23 cellular contexts compared by ENCODE assay signal in the genomic region with DNA sequence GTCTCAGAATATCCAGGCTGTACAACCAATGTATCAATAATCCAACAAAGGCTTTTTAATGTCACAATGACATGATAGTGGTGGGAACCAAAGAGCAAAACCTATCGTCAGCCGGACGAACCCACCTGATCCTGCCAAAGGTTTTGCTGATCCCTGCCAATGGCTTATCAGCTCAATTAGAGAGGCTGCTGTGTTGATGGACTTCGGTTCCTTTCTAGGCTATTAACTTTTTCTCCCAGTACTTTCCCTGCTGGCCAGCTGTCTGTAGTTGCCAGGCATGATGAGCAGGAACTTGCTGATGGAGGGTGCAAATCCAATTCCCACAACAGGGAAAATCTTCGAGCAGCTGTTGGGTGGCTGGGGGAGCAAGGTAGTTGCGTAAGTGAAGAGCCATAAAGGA. TPM values are rescaled to one million over a fixed set of nuclear protein-coding genes. Genes with fewer than 3 reads are reported as not detected.
DNase-seq lines count a peak whose midpoint lies in the region; ATAC-seq, FAIRE-seq and TF ChIP-seq lines count a peak whose summit lies in the region.
"Had no signal": no experiment of that assay in that cellular context is flagged by ENCODE, and none has a peak within 500 bp of the region (broad histone marks: within the 10 kb centered on the region; RNA-seq: fewer than 3 reads in every experiment).

No MANE protein-coding gene starts in this region.

- H3K4me3 ChIP-seq in liver (ENCODE audit: low read depth in 1 of 3, low read length in 3 of 3) (no peak overlapping the region), HepG2 (replicated peaks in 1 of 3; ENCODE audit: insufficient read depth in 1 of 3, low read depth in 2 of 3, low read length in 3 of 3) (no peak overlapping the region), left ventricle myocardium inferior (peak overlapping the region; percentile 71), psoas muscle (peak overlapping the region; percentile 69), esophagus muscularis mucosa (no peak overlapping the region), thyroid gland (replicated peaks in 1 of 3) (no peak overlapping the region)
- H3K4me3 ChIP-seq: BLaER1 treated with 17β-estradiol and CSF1 and Interleukin-3, amounts not matched to agents 10 nM and 100 nM; SJSA1 had no signal

- no peaks in the 10 kb centered on the region for H3K9me3 ChIP-seq in liver (ENCODE audit: control insufficient read depth in 4 of 4, low read length in 3 of 4)
- no peaks in the 10 kb centered on the region for H3K9me3 ChIP-seq in HepG2 (ENCODE audit: low read length)
- no peaks in the 10 kb centered on the region for H3K9me3 ChIP-seq in left ventricle myocardium inferior (replicated peaks)
- H3K9me3 ChIP-seq in psoas muscle, result no peaks in the 10 kb centered on the region
- H3K9me3 ChIP-seq in esophagus muscularis mucosa, result no peaks in the 10 kb centered on the region
- H3K9me3 ChIP-seq in thyroid gland, result no peaks in the 10 kb centered on the region
- H3K9me3 ChIP-seq: BLaER1 treated with 17β-estradiol and CSF1 and Interleukin-3, amounts not matched to agents 10 nM and 100 nM; SJSA1 had no signal

- TF ChIP-seq RAD21 in liver (IDR thresholded peaks at IDR 0.05) (no peak), HepG2 (CRISPR knock-in tag; IDR thresholded peaks at IDR 0.05) (no peak)

- DNase-seq in HepG2 (ENCODE audit: low spot score) (no peak), left ventricle myocardium inferior (no peak), psoas muscle (no peak), esophagus muscularis mucosa (ENCODE audit: extremely low spot score) (no peak), NCI-H2081 (lab: John Stamatoyannopoulos, UW) (no peak), thyroid gland (no peak)
- DNase-seq: CD4-positive, alpha-beta T cell; NCI-H1048; NCI-H1417; NCI-H1694; NCI-H2029 treated with DMSO at 0.1 percent for 48 hours; NCI-H2227 treated with DMSO at 0.1 percent for 48 hours; NCI-H510A had no signal

- H3K27me3 ChIP-seq in liver (ENCODE audit: control insufficient read depth in 4 of 4, insufficient read depth in 4 of 4, low read length in 3 of 4) (no peaks in the 10 kb centered on the region), HepG2 (ENCODE audit: control insufficient read depth in 1 of 2, insufficient read depth in 2 of 2, low read length in 2 of 2) (no peaks in the 10 kb centered on the region; a peak in 1 of 5 replicates), left ventricle myocardium inferior (ENCODE audit: low read depth) (no peaks in the 10 kb centered on the region), psoas muscle (ENCODE audit: insufficient read depth in 3 of 3, low read length in 2 of 3) (no peaks in the 10 kb centered on the region), esophagus muscularis mucosa (no peaks in the 10 kb centered on the region), thyroid gland (no peaks in the 10 kb centered on the region)
- H3K27me3 ChIP-seq: BLaER1 treated with 17β-estradiol and CSF1 and Interleukin-3, amounts not matched to agents 10 nM and 100 nM; SJSA1 had no signal

- CTCF ChIA-PET in HepG2 (lab: Yijun Ruan, JAX; ENCODE audit: low intra/inter-chr PET ratio, low total read pairs), result no interaction called here

- H3K9ac ChIP-seq in liver (ENCODE audit: low read depth in 1 of 2, low read length in 2 of 2), result no peak overlapping the region
- H3K9ac ChIP-seq in HepG2 (ENCODE audit: insufficient read depth, low read depth, low read length), result no peak overlapping the region
- H3K9ac ChIP-seq: BLaER1 treated with 17β-estradiol and CSF1 and Interleukin-3, amounts not matched to agents 10 nM and 100 nM had no signal

- TF ChIP-seq EP300 in HepG2 (IDR thresholded peaks at IDR 0.05; ENCODE audit: low read depth in 2 of 2, low read length in 2 of 2) (no peak), HepG2 (CRISPR knock-in tag; IDR thresholded peaks at IDR 0.05; ENCODE audit: borderline replicate concordance) (no peak), esophagus muscularis mucosa (IDR thresholded peaks at IDR 0.05) (no peak)

- TF ChIP-seq POLR2A in HepG2 (IDR thresholded peaks at IDR 0.05; ENCODE audit: insufficient read depth in 1 of 2, low read depth in 2 of 2, low read length in 2 of 2), result no peak
- no peak for TF ChIP-seq POLR2A in esophagus muscularis mucosa (IDR thresholded peaks at IDR 0.05; ENCODE audit: low read depth)
- no peak for TF ChIP-seq POLR2A in thyroid gland (IDR thresholded peaks at IDR 0.05)

- no peak overlapping the region for H3K27ac ChIP-seq in liver (ENCODE audit: low read depth in 1 of 2, low read length in 2 of 2)
- H3K27ac ChIP-seq in HepG2 (ENCODE audit: extremely low read length, insufficient read depth, low read length), result no peak overlapping the region
- H3K27ac ChIP-seq in left ventricle myocardium inferior (replicated peaks), result peak overlapping the region; percentile 93
- peak overlapping the region; percentile 89 for H3K27ac ChIP-seq in psoas muscle
- H3K27ac ChIP-seq in esophagus muscularis mucosa (replicated peaks in 1 of 4), result no peak overlapping the region
- no peak overlapping the region for H3K27ac ChIP-seq in thyroid gland
- H3K27ac ChIP-seq: BLaER1 treated with 17β-estradiol and CSF1 and Interleukin-3, amounts not matched to agents 10 nM and 100 nM; HL-60; SJSA1 had no signal

- H3K79me2 ChIP-seq in HepG2 (ENCODE audit: insufficient read depth, low read length), result no peaks in the 10 kb centered on the region

- H3K4me2 ChIP-seq in HepG2 (ENCODE audit: low read depth, low read length), result no peak overlapping the region
- H3K4me2 ChIP-seq: BLaER1 treated with 17β-estradiol and CSF1 and Interleukin-3, amounts not matched to agents 10 nM and 100 nM had no signal

- FAIRE-seq in HepG2 (lab: Jason Lieb, UNC), result no peak
- FAIRE-seq: A204.1, D721Med, GM19239, H54, RCC 7860 had no signal

- POLR2A ChIA-PET in HepG2 (lab: Yijun Ruan, JAX), result no interaction called here

- WGBS in liver, result 47% methylated on average over 6 of the region's 6 CpGs
- 33% methylated on average over 6 of the region's 6 CpGs for WGBS in HepG2 (ENCODE audit: low lambda C conversion rate)
- 26 to 42% (median 29%) methylated on average over 6 of the region's 6 CpGs for WGBS in psoas muscle, 3 donors
- 94% methylated on average over 6 of the region's 6 CpGs for WGBS in esophagus muscularis mucosa
- 81 to 83% methylated on average over 6 of the region's 6 CpGs for WGBS in thyroid gland, 2 donors

- ATAC-seq in HepG2, result no peak
- no peak for ATAC-seq in psoas muscle

- TF ChIP-seq CTCF in liver (IDR thresholded peaks at IDR 0.05; ENCODE audit: low read depth, low read length, missing input control) (no peak), HepG2 (CRISPR knock-in tag; IDR thresholded peaks at IDR 0.05) (no peak), left ventricle myocardium inferior (IDR thresholded peaks at IDR 0.05; ENCODE audit: borderline replicate concordance) (no peak), psoas muscle (IDR thresholded peaks at IDR 0.05) (no peak), esophagus muscularis mucosa (IDR thresholded peaks at IDR 0.05) (no peak), thyroid gland (IDR thresholded peaks at IDR 0.05) (no peak)

- no peaks in the 10 kb centered on the region for H4K20me1 ChIP-seq in HepG2 (ENCODE audit: insufficient read depth, low read length)
- H4K20me1 ChIP-seq: BLaER1 treated with 17β-estradiol and CSF1 and Interleukin-3, amounts not matched to agents 10 nM and 100 nM had no signal

- peaks cover 2 to 13% (median 11%) of the 10 kb centered on the region in 4 donors for H3K4me1 ChIP-seq in liver (ENCODE audit: control insufficient read depth in 4 of 4, insufficient read depth in 4 of 4, low read length in 3 of 4)
- H3K4me1 ChIP-seq in HepG2 (ENCODE audit: insufficient read depth, low read length), result no peaks in the 10 kb centered on the region
- peaks cover 40% of the 10 kb centered on the region for H3K4me1 ChIP-seq in left ventricle myocardium inferior
- H3K4me1 ChIP-seq in psoas muscle, result peaks cover 16% of the 10 kb centered on the region
- no peaks in the 10 kb centered on the region for H3K4me1 ChIP-seq in esophagus muscularis mucosa
- no peaks in the 10 kb centered on the region for H3K4me1 ChIP-seq in thyroid gland
- H3K4me1 ChIP-seq: SJSA1 had no signal

- in situ Hi-C loops in HepG2 (cut with HindIII; ENCODE audit: extremely low pct_ligation_motif_present, low pct_unique_long_range_greater_than_20kb), result no loop called here

- intact Hi-C loops in HepG2 (cut with micrococcal nuclease; ENCODE audit: unreplicated experiment) (no loop called here), left ventricle myocardium inferior (cut with micrococcal nuclease) (no loop called here), psoas muscle (cut with DNase I) (no loop called here), esophagus muscularis mucosa (cut with DNase I) (no loop called here), thyroid gland (cut with DNase I) (no loop called here)

- H3K36me3 ChIP-seq in liver (ENCODE audit: control insufficient read depth in 4 of 4, insufficient read depth in 3 of 4, low read depth in 1 of 4, low read length in 3 of 4) (no peaks in the 10 kb centered on the region), HepG2 (replicated peaks in 1 of 2; ENCODE audit: control insufficient read depth in 1 of 2, insufficient read depth in 2 of 2, low read length in 2 of 2) (no peaks in the 10 kb centered on the region), left ventricle myocardium inferior (peaks cover 14% of the 10 kb centered on the region), psoas muscle (ENCODE audit: insufficient read depth in 1 of 2, low read depth in 1 of 2) (peaks cover 0 to 52% of the 10 kb centered on the region in 2 donors), esophagus muscularis mucosa (peaks cover 0 to 40% (median 0%) of the 10 kb centered on the region in 4 donors), thyroid gland (no peaks in the 10 kb centered on the region)
- H3K36me3 ChIP-seq: BLaER1 treated with 17β-estradiol and CSF1 and Interleukin-3, amounts not matched to agents 10 nM and 100 nM; SJSA1 had no signal

- no peak overlapping the region for H2AFZ ChIP-seq in HepG2 (ENCODE audit: low read length)

- BruUV-seq in HepG2 (replicated peaks; lab: Mats Ljungman, UMichigan), result no TSS peak

RNA-seq across cellular contexts. Expression of a gene that starts 2.4 kb away (rescaled TPM):
- total RNA-seq in liver (not detected), HepG2 (2016; rRNA removed; fragmentation: Illumina TruSeq; extraction: Trizol) (not detected in 2 replicates), left ventricle myocardium inferior (888 TPM), psoas muscle (1,000 to 10,000 TPM in 1 of 4 donors, 100 to 1,000 TPM in 3; 383 to 1,114 (median 640) TPM), esophagus muscularis mucosa (not detected), thyroid gland (not detected)
- polyA plus RNA-seq in liver (not detected), HepG2 (2011; rRNA removed) (not detected in 2 replicates), psoas muscle (100 to 1,000 TPM in 2 of 3 donors, 1 to 10 TPM in 1; 6.9 to 341 (median 259) TPM)
- not detected in 2 replicates for total RNA-seq in HepG2 (2016; cell fraction: cytosol; rRNA removed; fragmentation: Illumina TruSeq; extraction: Trizol; ENCODE audit: low read depth)
- not detected in 2 replicates for total RNA-seq in HepG2 (2016; cell fraction: insoluble cytoplasmic fraction; rRNA removed; fragmentation: Illumina TruSeq; extraction: Trizol)
- total RNA-seq in HepG2 (2016; cell fraction: membrane; rRNA removed; fragmentation: Illumina TruSeq; extraction: Trizol), result not detected in 2 replicates
- total RNA-seq in HepG2 (2016; cell fraction: nucleus; rRNA removed; fragmentation: Illumina TruSeq; extraction: Trizol), result not detected in 2 replicates
- not detected in 2 replicates for polyA plus RNA-seq in HepG2 (2011; cell fraction: cytosol; rRNA removed)
- polyA plus RNA-seq in HepG2 (2011; cell fraction: nucleus; rRNA removed), result not detected in 2 replicates
- polyA plus RNA-seq in HepG2 (2012), result not detected in 2 replicates
- polyA plus RNA-seq in HepG2 (2016; cell fraction: cytosol; fragmentation: Illumina TruSeq; extraction: Trizol; ENCODE audit: low read depth), result not detected in 2 replicates
- polyA plus RNA-seq in HepG2 (2016; cell fraction: insoluble cytoplasmic fraction; fragmentation: Illumina TruSeq; extraction: Trizol; ENCODE audit: low read depth), result not detected in 2 replicates
- polyA plus RNA-seq in HepG2 (2016; cell fraction: membrane; fragmentation: Illumina TruSeq; extraction: Trizol; ENCODE audit: low read depth), result not detected in 2 replicates
- polyA plus RNA-seq in HepG2 (2016; cell fraction: nucleus; fragmentation: Illumina TruSeq; extraction: Trizol; ENCODE audit: insufficient read depth, low read depth), result not detected in 2 replicates
- not detected in 2 replicates for polyA minus RNA-seq in HepG2 (2011; rRNA and poly(A)+ RNA removed; ENCODE audit: low replicate concordance)
- polyA minus RNA-seq in HepG2 (2011; cell fraction: cytosol; rRNA and poly(A)+ RNA removed), result not detected in 2 replicates
- polyA minus RNA-seq in HepG2 (2011; cell fraction: nucleus; rRNA and poly(A)+ RNA removed), result not detected in 2 replicates
- total RNA-seq: CD4-positive, alpha-beta T cell; SJSA1 had no signal
- polyA plus RNA-seq: AG04450 had no signal

RNA-seq across cellular contexts. Expression of a gene that starts 56.4 kb away (rescaled TPM):
- total RNA-seq in liver (not detected), HepG2 (2016; rRNA removed; fragmentation: Illumina TruSeq; extraction: Trizol) (not detected in 2 replicates), left ventricle myocardium inferior (76.8 TPM), psoas muscle (10 to 100 TPM in 3 of 4 donors, 1 to 10 TPM in 1; 8.2 to 23.6 (median 11.5) TPM), esophagus muscularis mucosa (not detected), thyroid gland (not detected)
- polyA plus RNA-seq in liver (not detected), HepG2 (2011; rRNA removed) (not detected in 2 replicates), psoas muscle (10 to 100 TPM in 1 of 3 donors, 1 to 10 TPM in 1, under 1 TPM in 1; 0.12 to 15.2 (median 1.3) TPM)
- total RNA-seq in HepG2 (2016; cell fraction: cytosol; rRNA removed; fragmentation: Illumina TruSeq; extraction: Trizol; ENCODE audit: low read depth), result not detected in 2 replicates
- not detected in 2 replicates for total RNA-seq in HepG2 (2016; cell fraction: insoluble cytoplasmic fraction; rRNA removed; fragmentation: Illumina TruSeq; extraction: Trizol)
- not detected in 2 replicates for total RNA-seq in HepG2 (2016; cell fraction: membrane; rRNA removed; fragmentation: Illumina TruSeq; extraction: Trizol)
- not detected in 2 replicates for total RNA-seq in HepG2 (2016; cell fraction: nucleus; rRNA removed; fragmentation: Illumina TruSeq; extraction: Trizol)
- not detected in 2 replicates for polyA plus RNA-seq in HepG2 (2011; cell fraction: cytosol; rRNA removed)
- polyA plus RNA-seq in HepG2 (2011; cell fraction: nucleus; rRNA removed), result not detected in 2 replicates
- not detected in 2 replicates for polyA plus RNA-seq in HepG2 (2012)
- not detected in 2 replicates for polyA plus RNA-seq in HepG2 (2016; cell fraction: cytosol; fragmentation: Illumina TruSeq; extraction: Trizol; ENCODE audit: low read depth)
- not detected in 2 replicates for polyA plus RNA-seq in HepG2 (2016; cell fraction: insoluble cytoplasmic fraction; fragmentation: Illumina TruSeq; extraction: Trizol; ENCODE audit: low read depth)
- polyA plus RNA-seq in HepG2 (2016; cell fraction: membrane; fragmentation: Illumina TruSeq; extraction: Trizol; ENCODE audit: low read depth), result not detected in 2 replicates
- polyA plus RNA-seq in HepG2 (2016; cell fraction: nucleus; fragmentation: Illumina TruSeq; extraction: Trizol; ENCODE audit: insufficient read depth, low read depth), result not detected in 2 replicates
- polyA minus RNA-seq in HepG2 (2011; rRNA and poly(A)+ RNA removed; ENCODE audit: low replicate concordance), result not detected in 2 replicates
- not detected in 2 replicates for polyA minus RNA-seq in HepG2 (2011; cell fraction: cytosol; rRNA and poly(A)+ RNA removed)
- not detected in 2 replicates for polyA minus RNA-seq in HepG2 (2011; cell fraction: nucleus; rRNA and poly(A)+ RNA removed)
- total RNA-seq: CD4-positive, alpha-beta T cell had no signal
- polyA plus RNA-seq: AG04450 had no signal

Comparison
In these comparisons a context has a peak if more than half of its experiments do, and no peak if none do; other contexts are left out.
1. H3K27ac ChIP-seq: peak in left ventricle myocardium inferior (single experiment) and psoas muscle (single experiment); none in liver (0 of 2), HepG2 (single experiment), esophagus muscularis mucosa (0 of 4) and thyroid gland (0 of 3).
2. H3K4me3 ChIP-seq: peak in left ventricle myocardium inferior (single experiment) and psoas muscle (single experiment); none in liver (0 of 3), HepG2 (0 of 3), esophagus muscularis mucosa (0 of 4) and thyroid gland (0 of 3).
3. RNA of a gene that starts 2.4 kb away (total RNA-seq): 888 TPM in left ventricle myocardium inferior (single experiment) and 383 to 1,114 TPM in psoas muscle; not detected in liver, not detected in HepG2, not detected in esophagus muscularis mucosa and not detected in thyroid gland; every median in the first group is over 100 times any median in the second.
4. RNA of a gene that starts 56.4 kb away (total RNA-seq): 76.8 TPM in left ventricle myocardium inferior (single experiment) and 8.2 to 23.6 TPM in psoas muscle; not detected in liver, not detected in HepG2, not detected in esophagus muscularis mucosa and not detected in thyroid gland; every median in the first group is over 4 times any median in the second.